ENCODE assay signal across 19 cellular contexts in the genomic region with DNA sequence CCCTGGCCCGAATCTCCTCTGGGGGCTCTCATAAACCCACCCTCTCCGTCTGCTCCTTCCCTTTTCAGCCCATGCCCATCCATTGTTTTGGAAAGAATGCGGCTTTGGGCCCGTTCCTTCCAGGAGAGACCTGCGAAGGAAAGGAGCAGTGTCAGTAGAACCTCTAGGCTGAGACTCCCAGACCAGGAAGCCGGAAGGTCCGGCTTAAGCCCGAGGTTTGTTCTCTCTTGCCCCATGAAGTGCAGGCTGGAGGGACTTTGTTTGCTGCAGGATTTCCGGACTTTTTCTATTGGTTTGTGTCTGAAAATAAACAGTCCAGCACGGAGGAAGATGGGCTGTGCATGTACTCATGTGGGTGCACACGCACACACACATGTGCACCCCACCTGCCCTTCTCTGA. TPM values are rescaled to one million over a fixed set of nuclear protein-coding genes. Genes with fewer than 3 reads are reported as not detected.
A peak's percentile ranks its signal among the peaks of the same experiment; 100 is the strongest.
DNase-seq lines count a peak whose midpoint lies in the region; ATAC-seq and TF ChIP-seq lines count a peak whose summit lies in the region.
"Had no signal": no experiment of that assay in that cellular context is flagged by ENCODE, and none has a peak within 500 bp of the region (broad histone marks: within the 10 kb centered on the region; RNA-seq: fewer than 3 reads in every experiment).

No MANE protein-coding gene starts in this region.

- TF ChIP-seq CTCF in right atrium auricular region (IDR thresholded peaks at IDR 0.05) (no peak), upper lobe of right lung (IDR thresholded peaks at IDR 0.05) (no peak)

- H3K4me1 ChIP-seq in right atrium auricular region, result peaks cover 0 to 8% of the 10 kb centered on the region in 2 donors
- no peaks in the 10 kb centered on the region for H3K4me1 ChIP-seq in naive thymus-derived CD4-positive, alpha-beta T cell (ENCODE audit: control insufficient read depth in 2 of 2, insufficient read depth in 2 of 2, low read length in 2 of 2)
- peaks cover 10% of the 10 kb centered on the region for H3K4me1 ChIP-seq in upper lobe of right lung

- H3K27ac ChIP-seq in right atrium auricular region (no peak overlapping the region), upper lobe of right lung (peak overlapping the region; percentile 70)
- H3K27ac ChIP-seq in naive thymus-derived CD4-positive, alpha-beta T cell (ENCODE audit: low read depth, low read length), result no peak overlapping the region

- H3K27me3 Mint-ChIP-seq in naive thymus-derived CD4-positive, alpha-beta T cell, result peaks cover 8 to 27% (median 20%) of the 10 kb centered on the region in 5 donors
- H3K27me3 Mint-ChIP-seq: stimulated activated naive CD8-positive, alpha-beta T cell treated with anti-CD3 and anti-CD28 coated beads, Interleukin-15, Interleukin-2, amounts not matched to agents 100 ng/mL and 50 ng/mL, for 24 hours had no signal

- no peaks in the 10 kb centered on the region for H3K36me3 Mint-ChIP-seq in naive thymus-derived CD4-positive, alpha-beta T cell
- H3K36me3 Mint-ChIP-seq: immature natural killer cell, T-cell had no signal

- H3K9me3 ChIP-seq in right atrium auricular region (no peaks in the 10 kb centered on the region), upper lobe of right lung (no peaks in the 10 kb centered on the region)
- H3K9me3 ChIP-seq in naive thymus-derived CD4-positive, alpha-beta T cell (ENCODE audit: control insufficient read depth in 2 of 3, low read length in 3 of 3), result no peaks in the 10 kb centered on the region
- H3K9me3 ChIP-seq: vagina had no signal

- H3K27me3 ChIP-seq in right atrium auricular region (no peaks in the 10 kb centered on the region), upper lobe of right lung (no peaks in the 10 kb centered on the region)
- H3K27me3 ChIP-seq in naive thymus-derived CD4-positive, alpha-beta T cell (ENCODE audit: control insufficient read depth in 2 of 2, insufficient read depth in 2 of 2, low read length in 2 of 2), result no peaks in the 10 kb centered on the region
- H3K27me3 ChIP-seq: dorsolateral prefrontal cortex, vagina had no signal

- peaks cover 0 to 7% (median 0%) of the 10 kb centered on the region in 7 donors for H3K4me1 Mint-ChIP-seq in naive thymus-derived CD4-positive, alpha-beta T cell
- H3K4me1 Mint-ChIP-seq: activated CD4-positive, alpha-beta memory T cell treated with anti-CD3 and anti-CD28 coated beads, Interleukin-2, amount 10 ng/mL, durations not matched to agents 7 days and 5 days; neural crest cell had no signal

- CTCF ChIA-PET in naive thymus-derived CD4-positive, alpha-beta T cell (lab: Charles Lee), result no interaction called here

- intact Hi-C loops in left ventricle myocardium superior (cut with micrococcal nuclease), result no loop called here
- intact Hi-C loops in naive thymus-derived CD4-positive, alpha-beta T cell (cut with micrococcal nuclease), result no loop called here
- intact Hi-C loops in upper lobe of right lung (cut with DNase I), result no loop called here

- peak; percentile 15 for ATAC-seq in left ventricle myocardium superior
- ATAC-seq in naive thymus-derived CD4-positive, alpha-beta T cell, result peak; percentile 7
- ATAC-seq in upper lobe of right lung, result no peak
- ATAC-seq in HG02763 (IDR thresholded peaks at IDR 0.05; ENCODE audit: unreplicated experiment), result no peak

- peaks cover 0 to under 1% (median 0%) of the 10 kb centered on the region in 11 donors for H3K9me3 Mint-ChIP-seq in naive thymus-derived CD4-positive, alpha-beta T cell
- H3K9me3 Mint-ChIP-seq: activated CD4-positive, alpha-beta memory T cell treated with anti-CD3 and anti-CD28 coated beads, Interleukin-2, amount 10 ng/mL, durations not matched to agents 7 days and 5 days; immature natural killer cell; neural crest cell; stimulated activated naive CD8-positive, alpha-beta T cell treated with anti-CD3 and anti-CD28 coated beads, Interleukin-15, Interleukin-2, amounts not matched to agents 100 ng/mL and 50 ng/mL, for 24 hours; T-cell had no signal

- peak overlapping the region in 1 of 9 donors; percentile 67 for H3K27ac Mint-ChIP-seq in naive thymus-derived CD4-positive, alpha-beta T cell
- H3K27ac Mint-ChIP-seq: activated CD4-positive, alpha-beta memory T cell treated with anti-CD3 and anti-CD28 coated beads, Interleukin-2, amount 10 ng/mL, durations not matched to agents 7 days and 5 days; stimulated activated naive CD8-positive, alpha-beta T cell treated with anti-CD3 and anti-CD28 coated beads, Interleukin-15, Interleukin-2, amounts not matched to agents 100 ng/mL and 50 ng/mL, for 24 hours; T-cell had no signal

- DNase-seq in left ventricle myocardium superior, result no peak
- no peak for DNase-seq in right atrium auricular region (ENCODE audit: low spot score)
- peak; percentile 70 for DNase-seq in dermis blood vessel endothelial cell
- DNase-seq in naive thymus-derived CD4-positive, alpha-beta T cell, result no peak
- peak; percentile 25 for DNase-seq in upper lobe of right lung
- DNase-seq in stimulated activated CD4-positive, alpha-beta T cell treated with anti-CD3 and anti-CD28 coated beads, Interleukin-4, amount 100 ng/mL, for 1 hour, result no peak
- no peak for DNase-seq in CD1c-positive myeloid dendritic cell (ENCODE audit: extremely low spot score)
- DNase-seq: activated CD4-positive, alpha-beta memory T cell treated with anti-CD3 and anti-CD28 coated beads, Interleukin-2, amount 10 ng/mL, durations not matched to agents 7 days and 5 days; dorsolateral prefrontal cortex; immature natural killer cell; KG1; mesenchymal stem cell; NCI-H1048; NCI-H2029 treated with DMSO at 0.1 percent for 48 hours had no signal

- H3K4me3 Mint-ChIP-seq in naive thymus-derived CD4-positive, alpha-beta T cell, result no peak overlapping the region
- H3K4me3 Mint-ChIP-seq: activated CD4-positive, alpha-beta memory T cell treated with anti-CD3 and anti-CD28 coated beads, Interleukin-2, amount 10 ng/mL, durations not matched to agents 7 days and 5 days; immature natural killer cell; neural crest cell; stimulated activated naive CD8-positive, alpha-beta T cell treated with anti-CD3 and anti-CD28 coated beads, Interleukin-15, Interleukin-2, amounts not matched to agents 100 ng/mL and 50 ng/mL, for 24 hours had no signal

- H3K36me3 ChIP-seq in right atrium auricular region (no peaks in the 10 kb centered on the region), upper lobe of right lung (no peaks in the 10 kb centered on the region)
- no peaks in the 10 kb centered on the region for H3K36me3 ChIP-seq in naive thymus-derived CD4-positive, alpha-beta T cell (ENCODE audit: control insufficient read depth in 2 of 3, insufficient read depth in 3 of 3, low read length in 3 of 3)
- H3K36me3 ChIP-seq: vagina had no signal

- POLR2A ChIA-PET in naive thymus-derived CD4-positive, alpha-beta T cell (lab: Charles Lee), result no interaction called here

- no peak overlapping the region for H3K4me3 ChIP-seq in right atrium auricular region
- no peak overlapping the region for H3K4me3 ChIP-seq in naive thymus-derived CD4-positive, alpha-beta T cell (ENCODE audit: low read length)
- H3K4me3 ChIP-seq in upper lobe of right lung, result no peak overlapping the region
- H3K4me3 ChIP-seq: dorsolateral prefrontal cortex, vagina had no signal

RNA-seq across cellular contexts. Expression of gene ELK4, which starts 49.8 kb away (rescaled TPM):
- 40.5 TPM for total RNA-seq in left ventricle myocardium superior
- total RNA-seq in right atrium auricular region, result 10 to 100 TPM; 18.8 to 19.1 TPM
- total RNA-seq in dermis blood vessel endothelial cell, result 33.4 and 65.3 TPM in 2 replicates
- 100 to 1,000 TPM; 104 to 250 (median 156) TPM for total RNA-seq in naive thymus-derived CD4-positive, alpha-beta T cell
- 1 to 10 TPM; 4.0 to 7.3 TPM for polyA plus RNA-seq in naive thymus-derived CD4-positive, alpha-beta T cell
- 71.5 TPM for total RNA-seq in upper lobe of right lung

Comparison
In these comparisons a context has a peak if more than half of its experiments do, and no peak if none do; other contexts are left out.
1. ATAC-seq: peak in left ventricle myocardium superior (single experiment) and naive thymus-derived CD4-positive, alpha-beta T cell (single experiment); none in upper lobe of right lung (single experiment) and HG02763 (single experiment).
2. DNase-seq: peak in dermis blood vessel endothelial cell (single experiment) and upper lobe of right lung (single experiment); none in left ventricle myocardium superior (single experiment), right atrium auricular region (single experiment), naive thymus-derived CD4-positive, alpha-beta T cell (0 of 9), stimulated activated CD4-positive, alpha-beta T cell treated with anti-CD3 and anti-CD28 coated beads, Interleukin-4, amount 100 ng/mL, for 1 hour (single experiment) and CD1c-positive myeloid dendritic cell (single experiment).